ENCODE assay signal across 17 cellular contexts in the genomic region with DNA sequence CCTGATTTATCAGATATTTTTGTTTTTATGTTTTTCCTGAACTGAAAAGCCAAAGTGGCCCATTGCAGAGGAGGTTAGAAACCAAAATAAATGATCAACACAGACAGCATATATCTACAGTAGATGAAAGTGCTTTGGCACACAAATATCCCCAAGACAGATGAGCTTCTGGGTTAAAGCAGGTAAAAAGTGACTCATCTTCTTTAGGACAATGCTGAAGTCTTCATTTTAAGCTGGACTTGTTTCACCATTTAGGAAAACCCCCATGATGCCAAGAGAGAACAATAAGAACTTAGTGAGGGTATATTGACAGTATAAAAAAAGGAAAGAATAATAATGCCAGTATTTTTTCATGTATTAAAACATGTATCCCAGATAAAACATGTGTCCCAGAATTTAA.
DNase-seq lines count a peak whose midpoint lies in the region; ATAC-seq and TF ChIP-seq lines count a peak whose summit lies in the region.
"Had no signal": no experiment of that assay in that cellular context is flagged by ENCODE, and none has a peak within 500 bp of the region (broad histone marks: within the 10 kb centered on the region; RNA-seq: fewer than 3 reads in every experiment).

No MANE protein-coding gene starts in this region.

- CTCF ChIA-PET in Calu3 (lab: Charles Lee) (interaction anchor here (0.7 kb wide), 1 partner anchor 38 kb away, joined by 3 read pairs; no protein-coding TSS in a partner anchor), WTC11 (lab: Charles Lee) (interaction anchor here (0.7 to 1.4 kb wide), 2 partner anchors 8 to 399 kb away, joined by 3 read pairs; no protein-coding TSS in a partner anchor)
- CTCF ChIA-PET in activated CD8-positive, alpha-beta T cell treated with anti-CD3 and anti-CD28 coated beads, Interleukin-2, amount 10 ng/mL, durations not matched to agents 7 days and 5 days (lab: Charles Lee): interaction anchor here (1.9 kb wide), 1 partner anchor 400 kb away, joined by 5 read pairs; no protein-coding TSS in a partner anchor

- H3K9me3 Mint-ChIP-seq in Calu3 (ENCODE audit: low read depth, unreplicated experiment) (peaks cover 11% of the 10 kb centered on the region), WTC11 (peaks cover 49% of the 10 kb centered on the region)
- H3K9me3 Mint-ChIP-seq in activated CD8-positive, alpha-beta T cell treated with anti-CD3 and anti-CD28 coated beads, Interleukin-2, amount 10 ng/mL, durations not matched to agents 7 days and 5 days (ENCODE audit: insufficient read depth): no peaks in the 10 kb centered on the region
- H3K9me3 Mint-ChIP-seq in activated T-cell treated with anti-CD3 and anti-CD28 coated beads, Interleukin-2, amount 50 U/mL, for 24 hours: no peaks in the 10 kb centered on the region
- peaks cover 4% of the 10 kb centered on the region for H3K9me3 Mint-ChIP-seq in stimulated activated effector memory CD8-positive, alpha-beta T cell treated with anti-CD3 and anti-CD28 coated beads, Interleukin-12 subunit alpha, Interleukin-12 subunit beta, amount 100 ng/mL, for 72 hours

- H3K4me1 Mint-ChIP-seq in Calu3 (ENCODE audit: low read depth, unreplicated experiment) (peaks cover 55% of the 10 kb centered on the region), WTC11 (no peaks in the 10 kb centered on the region)
- no peaks in the 10 kb centered on the region for H3K4me1 Mint-ChIP-seq in activated CD8-positive, alpha-beta T cell treated with anti-CD3 and anti-CD28 coated beads, Interleukin-2, amount 10 ng/mL, durations not matched to agents 7 days and 5 days (ENCODE audit: low read depth)
- H3K4me1 Mint-ChIP-seq in activated T-cell treated with anti-CD3 and anti-CD28 coated beads, Interleukin-2, amount 50 U/mL, for 24 hours (ENCODE audit: low read depth): no peaks in the 10 kb centered on the region
- no peaks in the 10 kb centered on the region for H3K4me1 Mint-ChIP-seq in stimulated activated effector memory CD8-positive, alpha-beta T cell treated with anti-CD3 and anti-CD28 coated beads, Interleukin-12 subunit alpha, Interleukin-12 subunit beta, amount 100 ng/mL, for 72 hours
- H3K4me1 Mint-ChIP-seq: CD4-positive, CD25-positive, alpha-beta regulatory T cell; CD8-positive, alpha-beta memory T cell; GM23338 had no signal

- no peak overlapping the region for H3K4me3 Mint-ChIP-seq in Calu3 (ENCODE audit: low read depth, unreplicated experiment)
- no peak overlapping the region for H3K4me3 Mint-ChIP-seq in WTC11
- H3K4me3 Mint-ChIP-seq in activated CD8-positive, alpha-beta T cell treated with anti-CD3 and anti-CD28 coated beads, Interleukin-2, amount 10 ng/mL, durations not matched to agents 7 days and 5 days: no peak overlapping the region
- no peak overlapping the region for H3K4me3 Mint-ChIP-seq in activated T-cell treated with anti-CD3 and anti-CD28 coated beads, Interleukin-2, amount 50 U/mL, for 24 hours
- no peak overlapping the region for H3K4me3 Mint-ChIP-seq in stimulated activated effector memory CD8-positive, alpha-beta T cell treated with anti-CD3 and anti-CD28 coated beads, Interleukin-12 subunit alpha, Interleukin-12 subunit beta, amount 100 ng/mL, for 72 hours
- H3K4me3 Mint-ChIP-seq: CD4-positive, CD25-positive, alpha-beta regulatory T cell; CD8-positive, alpha-beta memory T cell; GM23338 had no signal

- TF ChIP-seq CTCF in Calu3 (IDR thresholded peaks at IDR 0.05; ENCODE audit: unreplicated experiment) (no peak), WTC11 (IDR thresholded peaks at IDR 0.05) (no peak)

- DNase-seq in Calu3 (no peak), WTC11 (ENCODE audit: low spot score) (no peak), epithelial cell of prostate (ENCODE audit: low read depth, low spot score) (peak; percentile 70), kidney tubule cell (ENCODE audit: low spot score) (peak; percentile 39), medulla oblongata (ENCODE audit: extremely low spot score) (no peak)
- no peak for DNase-seq in activated CD8-positive, alpha-beta T cell treated with anti-CD3 and anti-CD28 coated beads, Interleukin-2, amount 10 ng/mL, durations not matched to agents 7 days and 5 days
- no peak for DNase-seq in activated T-cell treated with anti-CD3 and anti-CD28 coated beads, Interleukin-2, amount 50 U/mL, for 24 hours
- DNase-seq in stimulated activated effector memory CD8-positive, alpha-beta T cell treated with anti-CD3 and anti-CD28 coated beads, Interleukin-12 subunit alpha, Interleukin-12 subunit beta, amount 100 ng/mL, for 72 hours (ENCODE audit: low spot score in 2 of 2): no peak
- DNase-seq: ACHN; BE2C; C1 segment of cervical spinal cord; CD4-positive, CD25-positive, alpha-beta regulatory T cell; CD8-positive, alpha-beta memory T cell; COR-L47; HCEC 1CT had no signal

- BruUV-seq in Calu3 (replicated peaks; lab: Mats Ljungman, UMichigan): no TSS peak

- no peaks in the 10 kb centered on the region for H3K36me3 Mint-ChIP-seq in Calu3 (ENCODE audit: insufficient read depth, unreplicated experiment)
- peaks cover 27% of the 10 kb centered on the region for H3K36me3 Mint-ChIP-seq in WTC11
- no peaks in the 10 kb centered on the region for H3K36me3 Mint-ChIP-seq in activated CD8-positive, alpha-beta T cell treated with anti-CD3 and anti-CD28 coated beads, Interleukin-2, amount 10 ng/mL, durations not matched to agents 7 days and 5 days (ENCODE audit: low read depth)
- no peaks in the 10 kb centered on the region for H3K36me3 Mint-ChIP-seq in activated T-cell treated with anti-CD3 and anti-CD28 coated beads, Interleukin-2, amount 50 U/mL, for 24 hours (ENCODE audit: low read depth)
- no peaks in the 10 kb centered on the region for H3K36me3 Mint-ChIP-seq in stimulated activated effector memory CD8-positive, alpha-beta T cell treated with anti-CD3 and anti-CD28 coated beads, Interleukin-12 subunit alpha, Interleukin-12 subunit beta, amount 100 ng/mL, for 72 hours
- H3K36me3 Mint-ChIP-seq: CD4-positive, CD25-positive, alpha-beta regulatory T cell; CD8-positive, alpha-beta memory T cell had no signal

- POLR2A ChIA-PET in WTC11 (lab: Charles Lee): no interaction called here
- POLR2A ChIA-PET in activated CD8-positive, alpha-beta T cell treated with anti-CD3 and anti-CD28 coated beads, Interleukin-2, amount 10 ng/mL, durations not matched to agents 7 days and 5 days (lab: Charles Lee): no interaction called here

- no peak for ATAC-seq in WTC11
- ATAC-seq in activated CD8-positive, alpha-beta T cell treated with anti-CD3 and anti-CD28 coated beads, Interleukin-2, amount 10 ng/mL, durations not matched to agents 7 days and 5 days: no peak
- ATAC-seq in stimulated activated effector memory CD8-positive, alpha-beta T cell treated with anti-CD3 and anti-CD28 coated beads, Interleukin-12 subunit alpha, Interleukin-12 subunit beta, amount 100 ng/mL, for 72 hours: no peak
- ATAC-seq: GM23338 had no signal

- H3K27ac Mint-ChIP-seq in Calu3 (ENCODE audit: unreplicated experiment) (peak overlapping the region; percentile 17), WTC11 (no peak overlapping the region)
- no peak overlapping the region for H3K27ac Mint-ChIP-seq in activated CD8-positive, alpha-beta T cell treated with anti-CD3 and anti-CD28 coated beads, Interleukin-2, amount 10 ng/mL, durations not matched to agents 7 days and 5 days
- no peak overlapping the region for H3K27ac Mint-ChIP-seq in activated T-cell treated with anti-CD3 and anti-CD28 coated beads, Interleukin-2, amount 50 U/mL, for 24 hours
- H3K27ac Mint-ChIP-seq in stimulated activated effector memory CD8-positive, alpha-beta T cell treated with anti-CD3 and anti-CD28 coated beads, Interleukin-12 subunit alpha, Interleukin-12 subunit beta, amount 100 ng/mL, for 72 hours: no peak overlapping the region
- H3K27ac Mint-ChIP-seq: CD4-positive, CD25-positive, alpha-beta regulatory T cell; CD8-positive, alpha-beta memory T cell; GM23338 had no signal

- peak overlapping the region; percentile 33 for H3K27ac ChIP-seq in epithelial cell of prostate
- H3K27ac ChIP-seq: HL-60 had no signal

- H3K27me3 Mint-ChIP-seq in Calu3 (ENCODE audit: unreplicated experiment): no peaks in the 10 kb centered on the region
- H3K27me3 Mint-ChIP-seq in WTC11 (ENCODE audit: low read depth): no peaks in the 10 kb centered on the region; the same call in 1 of the 2 replicates
- no peaks in the 10 kb centered on the region for H3K27me3 Mint-ChIP-seq in activated CD8-positive, alpha-beta T cell treated with anti-CD3 and anti-CD28 coated beads, Interleukin-2, amount 10 ng/mL, durations not matched to agents 7 days and 5 days (ENCODE audit: low read depth)
- H3K27me3 Mint-ChIP-seq in activated T-cell treated with anti-CD3 and anti-CD28 coated beads, Interleukin-2, amount 50 U/mL, for 24 hours: no peaks in the 10 kb centered on the region
- H3K27me3 Mint-ChIP-seq: CD4-positive, CD25-positive, alpha-beta regulatory T cell had no signal

- intact Hi-C loops in Calu3 (cut with micrococcal nuclease; ENCODE audit: unreplicated experiment): loop anchor here (10.0 kb wide), 1 partner anchor 136 kb away; a partner anchor contains a TSS

TF ChIP-seq in WTC11, 78 proteins besides CTCF, POLR2A, EP300 and RAD21:
- TF ChIP-seq, protein P1, sequence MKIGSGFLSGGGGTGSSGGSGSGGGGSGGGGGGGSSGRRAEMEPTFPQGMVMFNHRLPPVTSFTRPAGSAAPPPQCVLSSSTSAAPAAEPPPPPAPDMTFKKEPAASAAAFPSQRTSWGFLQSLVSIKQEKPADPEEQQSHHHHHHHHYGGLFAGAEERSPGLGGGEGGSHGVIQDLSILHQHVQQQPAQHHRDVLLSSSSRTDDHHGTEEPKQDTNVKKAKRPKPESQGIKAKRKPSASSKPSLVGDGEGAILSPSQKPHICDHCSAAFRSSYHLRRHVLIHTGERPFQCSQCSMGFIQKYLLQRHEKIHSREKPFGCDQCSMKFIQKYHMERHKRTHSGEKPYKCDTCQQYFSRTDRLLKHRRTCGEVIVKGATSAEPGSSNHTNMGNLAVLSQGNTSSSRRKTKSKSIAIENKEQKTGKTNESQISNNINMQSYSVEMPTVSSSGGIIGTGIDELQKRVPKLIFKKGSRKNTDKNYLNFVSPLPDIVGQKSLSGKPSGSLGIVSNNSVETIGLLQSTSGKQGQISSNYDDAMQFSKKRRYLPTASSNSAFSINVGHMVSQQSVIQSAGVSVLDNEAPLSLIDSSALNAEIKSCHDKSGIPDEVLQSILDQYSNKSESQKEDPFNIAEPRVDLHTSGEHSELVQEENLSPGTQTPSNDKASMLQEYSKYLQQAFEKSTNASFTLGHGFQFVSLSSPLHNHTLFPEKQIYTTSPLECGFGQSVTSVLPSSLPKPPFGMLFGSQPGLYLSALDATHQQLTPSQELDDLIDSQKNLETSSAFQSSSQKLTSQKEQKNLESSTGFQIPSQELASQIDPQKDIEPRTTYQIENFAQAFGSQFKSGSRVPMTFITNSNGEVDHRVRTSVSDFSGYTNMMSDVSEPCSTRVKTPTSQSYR (CRISPR knock-in tag; IDR thresholded peaks at IDR 0.05): no peak
- TF ChIP-seq HMGA2 (CRISPR knock-in tag; IDR thresholded peaks at IDR 0.05): peak; percentile 21; the same call in 1 of the 2 replicates

Comparison
In these comparisons a context has a peak if more than half of its experiments do, and no peak if none do; other contexts are left out.
1. DNase-seq: peak in epithelial cell of prostate (single experiment) and kidney tubule cell (single experiment); none in Calu3 (single experiment), WTC11 (single experiment), activated CD8-positive, alpha-beta T cell treated with anti-CD3 and anti-CD28 coated beads, Interleukin-2, amount 10 ng/mL, durations not matched to agents 7 days and 5 days (single experiment), activated T-cell treated with anti-CD3 and anti-CD28 coated beads, Interleukin-2, amount 50 U/mL, for 24 hours (single experiment), medulla oblongata (single experiment) and stimulated activated effector memory CD8-positive, alpha-beta T cell treated with anti-CD3 and anti-CD28 coated beads, Interleukin-12 subunit alpha, Interleukin-12 subunit beta, amount 100 ng/mL, for 72 hours (0 of 2).